Comparison of ENCODE assay signal across 8 cellular contexts in genomic region chr9:85941617-85941930, GRCh38. TPM values are rescaled to one million over a fixed set of nuclear protein-coding genes. Genes with fewer than 3 reads are reported as not detected.
DNase-seq lines count a peak whose midpoint lies in the region; ATAC-seq and TF ChIP-seq lines count a peak whose summit lies in the region.

No MANE protein-coding gene starts in this region.

- CTCF ChIA-PET in HEK293 (lab: Yijun Ruan, JAX) = interaction anchor here (0.8 to 0.9 kb wide), 2 partner anchors 81 to 156 kb away, joined by 3 to 4 read pairs; no protein-coding TSS in a partner anchor

- POLR2A ChIA-PET in HEK293 (lab: Yijun Ruan, JAX) = interaction anchor here (0.6 to 1.6 kb wide), 3 partner anchors 9 to 198 kb away, joined by 3 to 4 read pairs (median 3); no protein-coding TSS in a partner anchor

- H3K36me3 ChIP-seq in HEK293 (ENCODE audit: control insufficient read depth in 2 of 2, insufficient read depth in 1 of 2, low read length in 2 of 2) (peaks cover 12 to 40% of the 10 kb centered on the region in 2 experiments; a peak in 2 of 3 replicates), skeletal muscle tissue (ENCODE audit: control insufficient read depth in 3 of 3, insufficient read depth in 3 of 3, low read length in 3 of 3) (peaks cover 0 to 17% (median 4%) of the 10 kb centered on the region in 3 donors)

- H3K27ac ChIP-seq in HEK293 (ENCODE audit: extremely low read depth, low read depth, low read length) (peak overlapping the region; percentile 89), right cardiac atrium (ENCODE audit: low read length) (peak overlapping the region; percentile 94), skeletal muscle tissue (ENCODE audit: low read depth, low read length) (peak overlapping the region; percentile 90)

- no peak for TF ChIP-seq CTCF in HEK293 (tag by site-specific recombination; IDR thresholded peaks at IDR 0.05)
- TF ChIP-seq CTCF in WI38 (IDR thresholded peaks at IDR 0.05; ENCODE audit: low read depth, low read length) = no peak

- DNase-seq in right cardiac atrium (no peak), RKO (ENCODE audit: low spot score) (no peak), NCI-H524 treated with DMSO at 0.1 percent for 48 hours (lab: John Stamatoyannopoulos, UW) (no peak)

- H3K4me1 ChIP-seq in HEK293 (ENCODE audit: control insufficient read depth, insufficient read depth, low read length) (peaks cover 3% of the 10 kb centered on the region; the same call in 1 of the 2 replicates), right cardiac atrium (ENCODE audit: control insufficient read depth, insufficient read depth, low read length) (no peaks in the 10 kb centered on the region), skeletal muscle tissue (ENCODE audit: control insufficient read depth in 3 of 3, insufficient read depth in 3 of 3, low read length in 3 of 3) (peaks cover 11 to 23% (median 22%) of the 10 kb centered on the region in 3 donors)

- peak overlapping the region; percentile 83 to 95 (median 89) for H3K9ac ChIP-seq in skeletal muscle tissue (ENCODE audit: low read depth in 1 of 3, low read length in 3 of 3)

- peak overlapping the region; percentile 100 for H3K4me3 ChIP-seq in HEK293 (ENCODE audit: low read depth, low read length)
- peak overlapping the region; percentile 95 for H3K4me3 ChIP-seq in WI38 (ENCODE audit: low read depth, low read length)
- peak overlapping the region; percentile 96 for H3K4me3 ChIP-seq in right cardiac atrium (ENCODE audit: low read length)
- peak overlapping the region; percentile 80 to 87 (median 87) for H3K4me3 ChIP-seq in skeletal muscle tissue (ENCODE audit: low read length in 3 of 3)

- no peak for ATAC-seq in right cardiac atrium
- ATAC-seq in HG02678 (IDR thresholded peaks at IDR 0.05; ENCODE audit: unreplicated experiment) = no peak
- no peak for ATAC-seq in HG03442 (IDR thresholded peaks at IDR 0.05; ENCODE audit: unreplicated experiment)

- H3K27me3 ChIP-seq in right cardiac atrium (ENCODE audit: control insufficient read depth, insufficient read depth) (no peaks in the 10 kb centered on the region), skeletal muscle tissue (ENCODE audit: control insufficient read depth in 3 of 3, insufficient read depth in 3 of 3, low read length in 3 of 3) (no peaks in the 10 kb centered on the region)

- H3K9me3 ChIP-seq in HEK293 (ENCODE audit: control insufficient read depth, insufficient read depth, low read depth, low read length) (no peaks in the 10 kb centered on the region), right cardiac atrium (ENCODE audit: control insufficient read depth, low read length) (no peaks in the 10 kb centered on the region), skeletal muscle tissue (ENCODE audit: control insufficient read depth in 3 of 3, low read length in 3 of 3) (no peaks in the 10 kb centered on the region)

- under 1% methylated on average over 15 of the region's 15 CpGs for WGBS in right cardiac atrium

- intact Hi-C loops in right cardiac atrium (cut with DNase I) = no loop called here

TF ChIP-seq in HEK293, 187 proteins besides CTCF, POLR2A, EP300 and RAD21:
- TF ChIP-seq ZNF335 (tag by site-specific recombination; conservative IDR thresholded peaks at IDR 0.05) (peak; percentile 97), ZNF600 (tag by site-specific recombination; IDR thresholded peaks at IDR 0.05) (0 out of 2 replicates have a peak, but pooled peaks have one; percentile 50), PATZ1 (tag by site-specific recombination; IDR thresholded peaks at IDR 0.05) (no peak), ZNF513 (tag by site-specific recombination; IDR thresholded peaks at IDR 0.05) (no peak), ZBTB8A (tag by site-specific recombination; IDR thresholded peaks at IDR 0.05) (peak; percentile 51; the same call in 1 of the 2 replicates)
TF ChIP-seq in HEK293: peak in this region for 3.

RNA-seq across cellular contexts. Expression of gene NAA35, which starts 0.6 kb away (rescaled TPM):
- total RNA-seq in right cardiac atrium (10 to 100 TPM; 16.5 to 17.7 (median 17.3) TPM), skeletal muscle tissue (20.9 TPM)
- polyA plus RNA-seq in right cardiac atrium = 7.9 TPM
